Comparison of ENCODE assay signal across 2 cellular contexts in the genomic region with DNA sequence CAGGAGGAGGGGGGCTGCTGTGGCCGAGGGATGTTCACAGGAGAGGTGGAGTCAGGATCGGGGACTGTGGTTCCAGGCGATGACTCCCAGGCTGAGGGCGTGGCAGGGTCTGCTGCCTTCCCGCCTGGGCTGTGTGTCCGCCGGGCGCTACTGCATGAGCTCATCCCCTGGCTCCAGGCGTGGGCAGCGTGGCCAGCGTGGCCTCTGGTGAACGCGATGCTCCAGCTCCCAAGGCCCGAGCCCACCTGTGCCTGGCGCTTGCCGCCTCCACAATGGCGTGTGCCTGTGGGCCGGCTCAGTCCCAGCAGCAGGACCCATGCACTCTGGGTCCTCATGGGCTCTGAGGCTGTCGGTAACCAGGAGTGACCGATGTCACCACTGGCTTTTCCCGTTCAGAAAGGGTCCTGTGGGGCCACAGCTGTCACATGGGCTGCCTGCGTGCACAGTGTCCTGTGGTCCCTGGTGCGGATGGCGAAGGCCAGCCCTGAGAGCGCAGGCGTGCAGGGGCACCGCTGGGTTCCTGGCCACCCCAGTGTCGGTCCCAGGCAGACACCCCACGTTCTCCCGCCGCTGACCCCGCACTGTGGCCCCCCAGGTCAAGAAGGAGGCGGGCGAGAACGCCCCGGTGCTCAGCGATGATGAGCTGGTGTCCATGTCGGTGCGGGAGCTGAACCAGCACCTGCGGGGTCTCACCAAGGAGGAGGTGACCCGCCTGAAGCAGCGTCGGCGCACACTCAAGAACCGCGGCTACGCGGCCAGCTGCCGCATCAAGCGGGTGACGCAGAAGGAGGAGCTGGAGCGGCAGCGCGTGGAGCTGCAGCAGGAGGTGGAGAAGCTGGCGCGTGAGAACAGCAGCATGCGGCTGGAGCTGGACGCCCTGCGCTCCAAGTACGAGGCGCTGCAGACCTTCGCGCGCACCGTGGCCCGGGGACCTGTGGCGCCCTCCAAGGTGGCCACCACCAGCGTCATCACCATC.
TF ChIP-seq lines count a peak whose summit lies in the region.

No MANE protein-coding gene starts in this region.

TF ChIP-seq in K562, 482 proteins besides CTCF, POLR2A, EP300 and RAD21:
- TF ChIP-seq HOXB6 (CRISPR knock-in tag; IDR thresholded peaks at IDR 0.05; ENCODE audit: borderline replicate concordance) (no peak), ZBTB33 (CRISPR knock-in tag; IDR thresholded peaks at IDR 0.05) (peak; percentile 89), FOXJ3 (CRISPR knock-in tag; IDR thresholded peaks at IDR 0.05) (no peak), CBX5 (IDR thresholded peaks at IDR 0.05; ENCODE audit: borderline replicate concordance, low read depth) (no peak), USF1 (CRISPR knock-in tag; IDR thresholded peaks at IDR 0.05) (0 out of 2 replicates have a peak, but pooled peaks have one; percentile 6), HDAC2 (IDR thresholded peaks at IDR 0.05) (no peak), USF2 (CRISPR knock-in tag; IDR thresholded peaks at IDR 0.05) (no peak), COPS2 (conservative IDR thresholded peaks at IDR 0.05) (no peak)

TF ChIP-seq in neural cell, 6 proteins besides CTCF, POLR2A, EP300 and RAD21:
- TF ChIP-seq TAF1 (IDR thresholded peaks at IDR 0.05; ENCODE audit: low read depth) (no peak), EZH2 (IDR thresholded peaks at IDR 0.05; ENCODE audit: borderline replicate concordance, insufficient read depth, low read length, poor library complexity, severe bottlenecking) (no peak), REST (IDR thresholded peaks at IDR 0.05; ENCODE audit: borderline replicate concordance) (no peak), POLR2AphosphoS5 (IDR thresholded peaks at IDR 0.05) (no peak), MXI1 (conservative IDR thresholded peaks at IDR 0.05; ENCODE audit: poor library complexity, severe bottlenecking) (no peak), SMC3 (conservative IDR thresholded peaks at IDR 0.05; ENCODE audit: poor library complexity) (no peak)
